In the genomic region with DNA sequence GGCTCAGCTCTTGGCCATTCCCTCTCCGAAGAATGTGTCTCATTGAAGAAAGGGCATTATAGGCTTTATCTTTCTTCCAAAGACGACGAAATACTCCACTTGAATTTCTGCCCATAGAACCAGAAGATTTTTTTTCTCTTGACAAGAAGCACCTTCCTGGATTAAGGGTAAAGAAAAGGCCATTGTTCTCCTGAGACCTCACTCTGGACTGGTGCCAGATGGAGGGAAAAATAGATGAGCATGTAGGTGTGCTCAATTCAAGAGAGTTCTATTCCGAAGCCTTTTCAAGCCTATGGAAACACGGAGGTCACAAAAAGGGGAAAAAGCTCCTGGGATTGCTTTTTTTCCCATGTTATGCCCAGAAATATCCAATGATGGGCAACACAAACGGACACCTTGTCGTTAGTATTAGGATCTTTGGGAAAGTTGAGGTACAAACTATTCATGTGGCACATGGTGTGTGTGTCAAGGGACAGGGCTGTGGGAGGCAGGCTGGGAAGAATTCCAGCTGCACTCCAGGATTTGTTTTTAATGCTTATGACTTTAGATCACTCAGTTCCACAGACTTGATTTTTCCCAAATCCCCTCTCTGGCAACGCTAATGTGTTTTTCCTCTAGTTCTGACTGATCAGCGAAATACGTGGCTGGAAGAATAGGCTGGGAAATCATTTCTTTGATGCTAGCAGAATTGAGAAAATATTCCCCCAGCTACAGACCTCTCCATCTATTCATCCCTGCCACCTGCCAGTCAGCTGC, we compare ENCODE assay signal across 14 cellular contexts.
DNase-seq lines count a peak whose midpoint lies in the region; ATAC-seq, FAIRE-seq and TF ChIP-seq lines count a peak whose summit lies in the region.
"Had no signal": no experiment of that assay in that cellular context is flagged by ENCODE, and none has a peak within 500 bp of the region (broad histone marks: within the 10 kb centered on the region; RNA-seq: fewer than 3 reads in every experiment).

No MANE protein-coding gene starts in this region.

- TF ChIP-seq POLR2A in esophagus squamous epithelium (IDR thresholded peaks at IDR 0.05) (no peak), upper lobe of left lung (IDR thresholded peaks at IDR 0.05) (no peak)

- intact Hi-C loops in dorsolateral prefrontal cortex (cut with DNase I) (no loop called here), esophagus squamous epithelium (cut with DNase I) (no loop called here)

- no peaks in the 10 kb centered on the region for H3K27me3 ChIP-seq in dorsolateral prefrontal cortex
- H3K27me3 ChIP-seq in small intestine (ENCODE audit: control insufficient read depth in 2 of 2, insufficient read depth in 2 of 2, low read length in 2 of 2): no peaks in the 10 kb centered on the region
- H3K27me3 ChIP-seq in esophagus squamous epithelium: no peaks in the 10 kb centered on the region
- H3K27me3 ChIP-seq in upper lobe of left lung: no peaks in the 10 kb centered on the region
- H3K27me3 ChIP-seq: ovary had no signal

- TF ChIP-seq CTCF in dorsolateral prefrontal cortex (IDR thresholded peaks at IDR 0.05 in 54 of 56, conservative IDR thresholded peaks at IDR 0.05 in 2 of 56; ENCODE audit: low read depth in 1 of 56, partially characterized antibody in 56 of 56): no peak
- TF ChIP-seq CTCF in esophagus squamous epithelium (IDR thresholded peaks at IDR 0.05): no peak
- TF ChIP-seq CTCF in upper lobe of left lung (IDR thresholded peaks at IDR 0.05): no peak

- ATAC-seq in SK-N-SH treated with all-trans-retinoic acid at 6 μM for 48 hours (no peak), upper lobe of left lung (ENCODE audit: low FRiP score in 2 of 2) (no peak)
- ATAC-seq: activated CD4-positive, CD25-positive, alpha-beta regulatory T cell treated with anti-CD3 and anti-CD28 coated beads, Interleukin-2, amount 50 U/mL, for 24 hours; left cardiac atrium had no signal

- TF ChIP-seq EP300 in upper lobe of left lung (IDR thresholded peaks at IDR 0.05): no peak

- H3K4me3 ChIP-seq in dorsolateral prefrontal cortex: peak overlapping the region in 1 of 59 donors; percentile 15
- H3K4me3 ChIP-seq in small intestine (ENCODE audit: low read depth in 1 of 2, low read length in 2 of 2): no peak overlapping the region
- no peak overlapping the region for H3K4me3 ChIP-seq in esophagus squamous epithelium
- H3K4me3 ChIP-seq in upper lobe of left lung: no peak overlapping the region
- H3K4me3 ChIP-seq: ovary had no signal

- H3K4me1 ChIP-seq in small intestine (ENCODE audit: control insufficient read depth in 2 of 2, insufficient read depth in 1 of 2, low read depth in 1 of 2, low read length in 1 of 2): peaks cover 0 to 11% of the 10 kb centered on the region in 2 donors
- H3K4me1 ChIP-seq in esophagus squamous epithelium: peaks cover 0 to 47% (median 21%) of the 10 kb centered on the region in 3 donors
- peaks cover 0 to under 1% (median 0%) of the 10 kb centered on the region in 4 donors for H3K4me1 ChIP-seq in upper lobe of left lung

- peak overlapping the region; percentile 7 to 95 (median 84) for H3K27ac ChIP-seq in dorsolateral prefrontal cortex
- no peak overlapping the region for H3K27ac ChIP-seq in small intestine (ENCODE audit: low read depth in 1 of 2, low read length in 1 of 2)
- H3K27ac ChIP-seq in esophagus squamous epithelium: no peak overlapping the region
- H3K27ac ChIP-seq in upper lobe of left lung: no peak overlapping the region

- WGBS in small intestine, 3 donors: 34 to 63% (median 49%) methylated on average over 10 of the region's 10 CpGs
- 38 to 50% methylated on average over 10 of the region's 10 CpGs for WGBS in esophagus squamous epithelium, 2 donors
- 77 to 79% methylated on average over 10 of the region's 10 CpGs for WGBS in upper lobe of left lung, 2 donors

- no peaks in the 10 kb centered on the region for H3K9me3 ChIP-seq in small intestine (ENCODE audit: control insufficient read depth, low read depth)
- no peaks in the 10 kb centered on the region for H3K9me3 ChIP-seq in esophagus squamous epithelium
- no peaks in the 10 kb centered on the region for H3K9me3 ChIP-seq in upper lobe of left lung
- H3K9me3 ChIP-seq: ovary had no signal

- FAIRE-seq in small intestine (lab: Jason Lieb, UNC): no peak
- FAIRE-seq: endothelial cell of umbilical vein, GM18507 had no signal

- DNase-seq in HT-29 (ENCODE audit: low spot score) (peak; percentile 38), NCI-H526 treated with DMSO at 0.1 percent for 48 hours (lab: John Stamatoyannopoulos, UW) (peak; percentile 19), dorsolateral prefrontal cortex (peak in 1 of 10 donors; percentile 15), small intestine (peak; percentile 3), esophagus squamous epithelium (lab: John Stamatoyannopoulos, UW) (no peak), upper lobe of left lung (no peak), UCSD-AML1 (lab: John Stamatoyannopoulos, UW; ENCODE audit: unreplicated experiment) (no peak)
- DNase-seq: activated naive CD4-positive, alpha-beta T cell treated with anti-CD3 and anti-CD28 coated beads for 36 hours; left cardiac atrium had no signal

- no peaks in the 10 kb centered on the region for H3K36me3 ChIP-seq in small intestine (ENCODE audit: control insufficient read depth in 2 of 2, insufficient read depth in 2 of 2, low read length in 2 of 2)
- H3K36me3 ChIP-seq in esophagus squamous epithelium: no peaks in the 10 kb centered on the region
- no peaks in the 10 kb centered on the region for H3K36me3 ChIP-seq in upper lobe of left lung
- H3K36me3 ChIP-seq: ovary had no signal

TF ChIP-seq in SK-N-SH treated with all-trans-retinoic acid at 6 μM for 48 hours, 23 proteins besides CTCF, POLR2A, EP300 and RAD21:
- TF ChIP-seq RARB (CRISPR knock-in tag; IDR thresholded peaks at IDR 0.05): no peak
- no peak for TF ChIP-seq SNAI2 (CRISPR knock-in tag; IDR thresholded peaks at IDR 0.05)
- TF ChIP-seq PPARA (CRISPR knock-in tag; IDR thresholded peaks at IDR 0.05; ENCODE audit: borderline replicate concordance): no peak
- TF ChIP-seq TCF4 (CRISPR knock-in tag; IDR thresholded peaks at IDR 0.05; ENCODE audit: borderline replicate concordance): no peak
- no peak for TF ChIP-seq ESRRG (CRISPR knock-in tag; IDR thresholded peaks at IDR 0.05)
- no peak for TF ChIP-seq BACH2 (CRISPR knock-in tag; IDR thresholded peaks at IDR 0.05; ENCODE audit: borderline replicate concordance)
- no peak for TF ChIP-seq ZNF8 (CRISPR knock-in tag; IDR thresholded peaks at IDR 0.05)
- TF ChIP-seq, protein P1, sequence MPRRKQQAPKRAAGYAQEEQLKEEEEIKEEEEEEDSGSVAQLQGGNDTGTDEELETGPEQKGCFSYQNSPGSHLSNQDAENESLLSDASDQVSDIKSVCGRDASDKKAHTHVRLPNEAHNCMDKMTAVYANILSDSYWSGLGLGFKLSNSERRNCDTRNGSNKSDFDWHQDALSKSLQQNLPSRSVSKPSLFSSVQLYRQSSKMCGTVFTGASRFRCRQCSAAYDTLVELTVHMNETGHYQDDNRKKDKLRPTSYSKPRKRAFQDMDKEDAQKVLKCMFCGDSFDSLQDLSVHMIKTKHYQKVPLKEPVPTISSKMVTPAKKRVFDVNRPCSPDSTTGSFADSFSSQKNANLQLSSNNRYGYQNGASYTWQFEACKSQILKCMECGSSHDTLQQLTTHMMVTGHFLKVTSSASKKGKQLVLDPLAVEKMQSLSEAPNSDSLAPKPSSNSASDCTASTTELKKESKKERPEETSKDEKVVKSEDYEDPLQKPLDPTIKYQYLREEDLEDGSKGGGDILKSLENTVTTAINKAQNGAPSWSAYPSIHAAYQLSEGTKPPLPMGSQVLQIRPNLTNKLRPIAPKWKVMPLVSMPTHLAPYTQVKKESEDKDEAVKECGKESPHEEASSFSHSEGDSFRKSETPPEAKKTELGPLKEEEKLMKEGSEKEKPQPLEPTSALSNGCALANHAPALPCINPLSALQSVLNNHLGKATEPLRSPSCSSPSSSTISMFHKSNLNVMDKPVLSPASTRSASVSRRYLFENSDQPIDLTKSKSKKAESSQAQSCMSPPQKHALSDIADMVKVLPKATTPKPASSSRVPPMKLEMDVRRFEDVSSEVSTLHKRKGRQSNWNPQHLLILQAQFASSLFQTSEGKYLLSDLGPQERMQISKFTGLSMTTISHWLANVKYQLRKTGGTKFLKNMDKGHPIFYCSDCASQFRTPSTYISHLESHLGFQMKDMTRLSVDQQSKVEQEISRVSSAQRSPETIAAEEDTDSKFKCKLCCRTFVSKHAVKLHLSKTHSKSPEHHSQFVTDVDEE (CRISPR knock-in tag; IDR thresholded peaks at IDR 0.05): no peak
- TF ChIP-seq, protein P2, sequence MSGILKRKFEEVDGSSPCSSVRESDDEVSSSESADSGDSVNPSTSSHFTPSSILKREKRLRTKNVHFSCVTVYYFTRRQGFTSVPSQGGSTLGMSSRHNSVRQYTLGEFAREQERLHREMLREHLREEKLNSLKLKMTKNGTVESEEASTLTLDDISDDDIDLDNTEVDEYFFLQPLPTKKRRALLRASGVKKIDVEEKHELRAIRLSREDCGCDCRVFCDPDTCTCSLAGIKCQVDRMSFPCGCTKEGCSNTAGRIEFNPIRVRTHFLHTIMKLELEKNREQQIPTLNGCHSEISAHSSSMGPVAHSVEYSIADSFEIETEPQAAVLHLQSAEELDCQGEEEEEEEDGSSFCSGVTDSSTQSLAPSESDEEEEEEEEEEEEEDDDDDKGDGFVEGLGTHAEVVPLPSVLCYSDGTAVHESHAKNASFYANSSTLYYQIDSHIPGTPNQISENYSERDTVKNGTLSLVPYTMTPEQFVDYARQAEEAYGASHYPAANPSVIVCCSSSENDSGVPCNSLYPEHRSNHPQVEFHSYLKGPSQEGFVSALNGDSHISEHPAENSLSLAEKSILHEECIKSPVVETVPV (CRISPR knock-in tag; IDR thresholded peaks at IDR 0.05): no peak
- TF ChIP-seq TOX (CRISPR knock-in tag; IDR thresholded peaks at IDR 0.05; ENCODE audit: borderline replicate concordance): no peak
TF ChIP-seq in SK-N-SH treated with all-trans-retinoic acid at 6 μM for 48 hours: peak in this region for 0.

Comparison
In these comparisons a context has a peak if more than half of its experiments do, and no peak if none do; other contexts are left out.
1. DNase-seq: peak in HT-29 (single experiment), NCI-H526 treated with DMSO at 0.1 percent for 48 hours (single experiment) and small intestine (single experiment); none in esophagus squamous epithelium (single experiment), upper lobe of left lung (0 of 2) and UCSD-AML1 (single experiment).
2. H3K27ac ChIP-seq: peak in dorsolateral prefrontal cortex (59 of 59); none in small intestine (0 of 2), esophagus squamous epithelium (0 of 4) and upper lobe of left lung (0 of 4).